ENCODE assay signal across 1 cellular context in genomic region chr19:55678121-55678671, GRCh38.
TF ChIP-seq lines count a peak whose summit lies in the region.

No MANE protein-coding gene starts in this region.

TF ChIP-seq in GM12878, 131 proteins besides CTCF, POLR2A, EP300 and RAD21 (continued from another document):
- no peak for TF ChIP-seq ZNF274 (IDR thresholded peaks at IDR 0.05; ENCODE audit: insufficient read depth, insufficient read length)
- TF ChIP-seq STAT3 (IDR thresholded peaks at IDR 0.05; ENCODE audit: low read depth, low read length), result 0 out of 2 replicates have a peak, but pooled peaks have one; percentile 69
- TF ChIP-seq FOXM1 (IDR thresholded peaks at IDR 0.05; ENCODE audit: low read depth, low read length), result peak; percentile 73; the same call in 1 of the 2 replicates
- peak; percentile 94 for TF ChIP-seq IKZF1 (conservative IDR thresholded peaks at IDR 0.05)
- no peak for TF ChIP-seq WRNIP1 (IDR thresholded peaks at IDR 0.05; ENCODE audit: borderline replicate concordance, low read depth, low read length)
- TF ChIP-seq HDGF (IDR thresholded peaks at IDR 0.05), result peak; percentile 51; the same call in 1 of the 2 replicates
- TF ChIP-seq KAT2A (conservative IDR thresholded peaks at IDR 0.05; ENCODE audit: control insufficient read depth, low read depth, low read length), result no peak
- peak; percentile 64; the same call in 1 of the 2 replicates for TF ChIP-seq MTA2 (IDR thresholded peaks at IDR 0.05; ENCODE audit: low read depth)
- peak; percentile 55; the same call in 1 of the 2 replicates for TF ChIP-seq TCF12 (IDR thresholded peaks at IDR 0.05; ENCODE audit: low read depth, low read length)
- TF ChIP-seq CEBPB (IDR thresholded peaks at IDR 0.05; ENCODE audit: borderline replicate concordance in 1 of 2, low read depth in 2 of 2, low read length in 2 of 2), result no peak
- no peak for TF ChIP-seq KDM1A (IDR thresholded peaks at IDR 0.05; ENCODE audit: borderline replicate concordance)
- no peak for TF ChIP-seq RBBP5 (conservative IDR thresholded peaks at IDR 0.05)
- TF ChIP-seq ZNF207 (IDR thresholded peaks at IDR 0.05; ENCODE audit: borderline replicate concordance), result peak; percentile 83; the same call in 1 of the 2 replicates
- no peak for TF ChIP-seq E2F4 (IDR thresholded peaks at IDR 0.05; ENCODE audit: low read depth, low read length)
- TF ChIP-seq ATF3 (IDR thresholded peaks at IDR 0.05; ENCODE audit: borderline replicate concordance, extremely low read depth, low read depth, low read length), result no peak
- no peak for TF ChIP-seq E2F8 (IDR thresholded peaks at IDR 0.05; ENCODE audit: low read depth, partially characterized antibody)
- TF ChIP-seq SMC3 (IDR thresholded peaks at IDR 0.05; ENCODE audit: borderline replicate concordance, low read length), result peak; percentile 25; the same call in 1 of the 2 replicates
- TF ChIP-seq NR2F1 (conservative IDR thresholded peaks at IDR 0.05), result peak; percentile 100
- TF ChIP-seq ZSCAN29 (IDR thresholded peaks at IDR 0.05), result peak; percentile 65; the same call in 1 of the 2 replicates
- TF ChIP-seq PML (IDR thresholded peaks at IDR 0.05; ENCODE audit: low read length), result no peak
- no peak for TF ChIP-seq SMAD1 (IDR thresholded peaks at IDR 0.05; ENCODE audit: low read depth, partially characterized antibody)
- peak; percentile 86; the same call in 1 of the 3 replicates for TF ChIP-seq POU2F2 (IDR thresholded peaks at IDR 0.05; ENCODE audit: borderline replicate concordance, low read depth, low read length)
- TF ChIP-seq PKNOX1 (IDR thresholded peaks at IDR 0.05), result peak; percentile 37; the same call in 1 of the 2 replicates
- peak; percentile 13 for TF ChIP-seq RELA (IDR thresholded peaks at IDR 0.05; ENCODE audit: borderline replicate concordance, partially characterized antibody)
- no peak for TF ChIP-seq CUX1 (IDR thresholded peaks at IDR 0.05; ENCODE audit: insufficient replicate concordance, low read depth, low read length)
- TF ChIP-seq CBFB (IDR thresholded peaks at IDR 0.05; ENCODE audit: low read depth), result no peak; the same call in 1 of the 2 replicates
- 0 out of 2 replicates have a peak, but pooled peaks have one; percentile 52 for TF ChIP-seq GABPA (IDR thresholded peaks at IDR 0.05; ENCODE audit: low read depth)
- peak; percentile 70; the same call in 1 of the 2 replicates for TF ChIP-seq NBN (IDR thresholded peaks at IDR 0.05)
- TF ChIP-seq NFIC (IDR thresholded peaks at IDR 0.05; ENCODE audit: low read depth, low read length), result peak; percentile 54; the same call in 1 of the 2 replicates
- TF ChIP-seq ZNF384 (IDR thresholded peaks at IDR 0.05; ENCODE audit: borderline replicate concordance, low read depth, low read length), result no peak
- TF ChIP-seq YBX1 (IDR thresholded peaks at IDR 0.05), result no peak
- TF ChIP-seq HCFC1 (IDR thresholded peaks at IDR 0.05; ENCODE audit: low read length), result no peak; the same call in 1 of the 2 replicates
- no peak for TF ChIP-seq ZNF24 (IDR thresholded peaks at IDR 0.05)
- peak; percentile 97 for TF ChIP-seq DPF2 (IDR thresholded peaks at IDR 0.05)
- peak; percentile 81 to 82; a peak in 3 of 4 replicates for TF ChIP-seq IKZF2 (IDR thresholded peaks at IDR 0.05)
- TF ChIP-seq CHD1 (IDR thresholded peaks at IDR 0.05; ENCODE audit: low read depth, low read length), result no peak
- peak; percentile 87 for TF ChIP-seq SP1 (IDR thresholded peaks at IDR 0.05; ENCODE audit: low read depth, low read length)
- TF ChIP-seq PAX8 (IDR thresholded peaks at IDR 0.05), result no peak
- peak; percentile 75; the same call in 1 of the 2 replicates for TF ChIP-seq MEF2A (IDR thresholded peaks at IDR 0.05; ENCODE audit: insufficient read depth, low read depth, low read length)
- 0 out of 2 replicates have a peak, but pooled peaks have one; percentile 55 for TF ChIP-seq ASH2L (IDR thresholded peaks at IDR 0.05; ENCODE audit: borderline replicate concordance, low read depth)
- 0 out of 4 replicates have a peak, but pooled peaks of 1 of the 2 experiments have one; percentile 16 for TF ChIP-seq BHLHE40 (IDR thresholded peaks at IDR 0.05; ENCODE audit: borderline replicate concordance in 1 of 2, low read depth in 2 of 2, low read length in 1 of 2)
- TF ChIP-seq CREM (IDR thresholded peaks at IDR 0.05; ENCODE audit: low read depth), result peak; percentile 68
- TF ChIP-seq CHD2 (IDR thresholded peaks at IDR 0.05; ENCODE audit: borderline replicate concordance, low read depth, low read length), result peak; percentile 55; the same call in 1 of the 2 replicates
- TF ChIP-seq MAX (IDR thresholded peaks at IDR 0.05; ENCODE audit: low read depth, low read length), result peak; percentile 15; the same call in 1 of the 2 replicates
- peak; percentile 73; the same call in 1 of the 2 replicates for TF ChIP-seq POLR2AphosphoS5 (IDR thresholded peaks at IDR 0.05; ENCODE audit: low read length)
- peak; percentile 98 for TF ChIP-seq RCOR1 (conservative IDR thresholded peaks at IDR 0.05; ENCODE audit: low read depth, low read length)
- TF ChIP-seq BCLAF1 (IDR thresholded peaks at IDR 0.05), result no peak
- TF ChIP-seq NKRF (conservative IDR thresholded peaks at IDR 0.05), result peak; percentile 58
- TF ChIP-seq CBX5 (IDR thresholded peaks at IDR 0.05; ENCODE audit: low read depth), result peak; percentile 76; the same call in 1 of the 2 replicates
- TF ChIP-seq PBX3 (IDR thresholded peaks at IDR 0.05; ENCODE audit: insufficient replicate concordance, low read depth, low read length), result no peak
TF ChIP-seq in GM12878: peak in this region for 59.
